Comparison of ENCODE assay signal across 9 cellular contexts in the genomic region with DNA sequence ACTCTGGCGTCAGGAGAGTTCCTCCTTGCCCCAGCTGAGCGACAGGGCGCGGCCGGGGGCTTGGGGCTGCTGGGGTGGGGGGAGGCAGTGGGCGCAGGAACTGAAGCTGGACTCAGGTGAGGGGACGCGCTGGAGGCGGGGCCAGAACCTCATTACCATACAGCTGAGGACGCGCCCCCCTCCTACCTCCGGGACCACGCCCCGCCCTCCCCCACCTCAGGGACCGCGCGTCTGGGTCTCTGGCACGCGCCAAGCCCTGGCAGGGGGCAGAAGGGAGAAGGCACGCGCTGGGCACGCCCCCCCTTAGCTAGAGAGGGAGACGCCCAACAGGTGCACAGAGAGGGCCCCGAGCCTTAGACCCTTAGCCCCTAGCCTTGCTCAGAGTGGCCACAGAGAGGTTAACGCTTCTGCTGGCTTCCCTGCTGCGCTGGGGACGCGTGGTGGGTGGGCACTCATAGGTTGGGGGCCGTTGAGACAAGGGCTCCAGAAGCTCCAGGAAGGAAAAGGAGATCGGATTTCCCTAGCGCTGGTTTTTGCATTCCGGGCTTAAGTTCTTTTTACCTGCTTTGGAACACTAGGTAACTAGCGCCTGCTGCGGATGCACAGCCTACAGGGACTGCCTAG. TPM values are rescaled to one million over a fixed set of nuclear protein-coding genes. Genes with fewer than 3 reads are reported as not detected.
DNase-seq lines count a peak whose midpoint lies in the region; ATAC-seq and TF ChIP-seq lines count a peak whose summit lies in the region.
"Had no signal": no experiment of that assay in that cellular context is flagged by ENCODE, and none has a peak within 500 bp of the region (broad histone marks: within the 10 kb centered on the region; RNA-seq: fewer than 3 reads in every experiment).

No MANE protein-coding gene starts in this region.

- H3K27me3 Mint-ChIP-seq in MCF 10A (ENCODE audit: insufficient read depth, unreplicated experiment): peaks cover 51% of the 10 kb centered on the region

- H3K4me3 ChIP-seq in GM08714 (ENCODE audit: low read length) (peak overlapping the region; percentile 39; the same call in 1 of the 2 replicates), mucosa of descending colon (no peak overlapping the region)

- DNase-seq in NCI-H2107 (lab: John Stamatoyannopoulos, UW) (peak; percentile 52), MCF 10A (ENCODE audit: unreplicated experiment) (peak; percentile 52), mucosa of descending colon (peak; percentile 75 to 82 (median 77))
- no peak for DNase-seq in stimulated activated CD4-positive, alpha-beta T cell treated with anti-CD3 and anti-CD28 coated beads, Interleukin-12 subunit alpha, Interleukin-12 subunit beta, amount 100 ng/mL, for 4 hours

- H3K27ac Mint-ChIP-seq in MCF 10A (ENCODE audit: low read depth, unreplicated experiment): no peak overlapping the region

- intact Hi-C loops in MCF 10A (cut with micrococcal nuclease): no loop called here
- intact Hi-C loops in mucosa of descending colon (cut with DNase I, micrococcal nuclease): no loop called here

- H3K4me1 ChIP-seq in mucosa of descending colon (ENCODE audit: low read depth): peaks cover 60% of the 10 kb centered on the region

- CTCF ChIA-PET in MCF 10A (lab: Yijun Ruan, JAX): interaction anchor here (0.7 to 6.1 kb wide), 7 partner anchors 9 to 501 kb away, joined by 3 to 48 read pairs (median 4); no protein-coding TSS in a partner anchor

- POLR2A ChIA-PET in MCF 10A (lab: Yijun Ruan, JAX): interaction anchor here (0.7 to 1.7 kb wide), 7 partner anchors 17 to 355 kb away, joined by 3 to 5 read pairs (median 3); a partner anchor contains a TSS

- H3K4me1 Mint-ChIP-seq in MCF 10A (ENCODE audit: insufficient read depth, unreplicated experiment): peaks cover 13% of the 10 kb centered on the region

- no TSS peak for BruUV-seq in MCF 10A (replicated peaks; lab: Mats Ljungman, UMichigan)

- ATAC-seq in mucosa of descending colon: peak; percentile 12
- ATAC-seq in HG02588 (IDR thresholded peaks at IDR 0.05; ENCODE audit: unreplicated experiment): no peak
- no peak for ATAC-seq in GM21423 (IDR thresholded peaks at IDR 0.05; ENCODE audit: unreplicated experiment)
- no peak for ATAC-seq in HG02870 (IDR thresholded peaks at IDR 0.05; ENCODE audit: unreplicated experiment)

- H3K9me3 Mint-ChIP-seq in MCF 10A (ENCODE audit: unreplicated experiment): no peaks in the 10 kb centered on the region

- H3K9me3 ChIP-seq in mucosa of descending colon: no peaks in the 10 kb centered on the region

- H3K36me3 Mint-ChIP-seq in MCF 10A (ENCODE audit: insufficient read depth, unreplicated experiment): no peaks in the 10 kb centered on the region

- peak overlapping the region; percentile 72 for H3K4me3 Mint-ChIP-seq in MCF 10A (ENCODE audit: unreplicated experiment)

- TF ChIP-seq CTCF in MCF 10A (IDR thresholded peaks at IDR 0.05; ENCODE audit: unreplicated experiment) (no peak), mucosa of descending colon (IDR thresholded peaks at IDR 0.05) (no peak)

- H3K36me3 ChIP-seq in mucosa of descending colon (ENCODE audit: low read depth): no peaks in the 10 kb centered on the region

RNA-seq across cellular contexts. Expression of a gene that starts 0.7 kb away (rescaled TPM):
- total RNA-seq in MCF 10A (2022) (0.10 TPM in 1 of 2 replicates, not detected in the other), mucosa of descending colon (10 to 100 TPM in 2 of 3 donors, 1 to 10 TPM in 1; 9.4 to 23.0 (median 15.6) TPM)
- total RNA-seq: T-helper 2 cell treated with Interferon-gamma antibody and Interleukin-4, amounts not matched to agents 100 ng/mL and 5 ng/mL, for 36 hours had no signal

RNA-seq across cellular contexts. Expression of a gene that starts 24.8 kb away (rescaled TPM):
- total RNA-seq in MCF 10A (2022) (35.5 and 49.4 TPM in 2 replicates), mucosa of descending colon (1 to 10 TPM in 2 of 3 donors, under 1 TPM in 1; 0.69 to 3.1 (median 2.6) TPM)

RNA-seq across cellular contexts. Expression of a gene that starts 34.2 kb away (rescaled TPM):
- total RNA-seq in MCF 10A (2022) (13.2 and 18.5 TPM in 2 replicates), mucosa of descending colon (10 to 100 TPM; 14.1 to 21.1 (median 18.0) TPM)

RNA-seq across cellular contexts. Expression of a gene that starts 54.4 kb away (rescaled TPM):
- 1.2 and 1.7 TPM in 2 replicates for total RNA-seq in MCF 10A (2022)
- total RNA-seq in mucosa of descending colon: 1 to 10 TPM; 1.6 to 6.2 (median 3.5) TPM
